ENCODE assay signal across 24 cellular contexts in genomic region chr22:22378446-22379415, GRCh38.
DNase-seq lines count a peak whose midpoint lies in the region; ATAC-seq and TF ChIP-seq lines count a peak whose summit lies in the region.
"Had no signal": no experiment of that assay in that cellular context is flagged by ENCODE, and none has a peak within 500 bp of the region (broad histone marks: within the 10 kb centered on the region; RNA-seq: fewer than 3 reads in every experiment).

No MANE protein-coding gene starts in this region.

- peaks cover 13% of the 10 kb centered on the region for H3K79me2 ChIP-seq in DOHH2 (ENCODE audit: control insufficient read depth, low read length)
- no peaks in the 10 kb centered on the region for H3K79me2 ChIP-seq in OCI-LY7 (ENCODE audit: insufficient read depth, low read depth, low read length)

- POLR2A ChIA-PET in OCI-LY7 (lab: Charles Lee) (interaction anchor here (0.6 to 5.6 kb wide), 8 partner anchors 10 to 209 kb away, joined by 3 to 40 read pairs (median 3); no protein-coding TSS in a partner anchor), WTC11 (lab: Charles Lee) (no interaction called here)

- H3K4me2 ChIP-seq in DOHH2 (ENCODE audit: low read length) (peak overlapping the region; percentile 99), OCI-LY7 (ENCODE audit: low read length) (peak overlapping the region; percentile 76)
- H3K4me2 ChIP-seq: A549, KMS-11 had no signal

- no peaks in the 10 kb centered on the region for H3K36me3 Mint-ChIP-seq in memory B cell
- no peaks in the 10 kb centered on the region for H3K36me3 Mint-ChIP-seq in stimulated activated memory B cell treated with anti-CD40 and anti-IgM and Interleukin-4, amounts not matched to agents 10 μg/mL and 1 μg/mL and 100 μg/mL, for 72 hours
- H3K36me3 Mint-ChIP-seq in WTC11, result no peaks in the 10 kb centered on the region
- H3K36me3 Mint-ChIP-seq: CD14-positive monocyte; CD8-positive, alpha-beta memory T cell had no signal

- H3K9me3 ChIP-seq in DOHH2 (ENCODE audit: control insufficient read depth, insufficient read depth, low read length), result no peaks in the 10 kb centered on the region
- no peaks in the 10 kb centered on the region for H3K9me3 ChIP-seq in OCI-LY7 (ENCODE audit: low read length)
- H3K9me3 ChIP-seq in adrenal gland (replicated peaks in 1 of 3), result no peaks in the 10 kb centered on the region
- H3K9me3 ChIP-seq: A549 had no signal

- WGBS in adrenal gland, 4 donors, result 68 to 79% (median 77%) methylated on average over 8 of the region's 8 CpGs

- peaks cover 98% of the 10 kb centered on the region for H3K4me1 ChIP-seq in DOHH2 (ENCODE audit: control insufficient read depth, low read length)
- peaks cover 97% of the 10 kb centered on the region for H3K4me1 ChIP-seq in OCI-LY7 (ENCODE audit: insufficient read depth, low read length, poor library complexity, severe bottlenecking)
- no peaks in the 10 kb centered on the region for H3K4me1 ChIP-seq in adrenal gland (replicated peaks in 1 of 2)
- H3K4me1 ChIP-seq: A549 had no signal

- H3K4me3 ChIP-seq in DOHH2 (ENCODE audit: low read length) (peak overlapping the region; percentile 79), OCI-LY7 (ENCODE audit: low read depth, low read length, poor library complexity, severe bottlenecking) (peak overlapping the region; percentile 49), adrenal gland (no peak overlapping the region)
- H3K4me3 ChIP-seq: A549 had no signal

- H3K27ac ChIP-seq in DOHH2 (ENCODE audit: low read depth, low read length) (peak overlapping the region; percentile 93), OCI-LY7 (ENCODE audit: low read depth, low read length, poor library complexity, severe bottlenecking) (peak overlapping the region; percentile 70), adrenal gland (no peak overlapping the region)
- H3K27ac ChIP-seq: A549, KMS-11, RWPE1 had no signal

- TF ChIP-seq CTCF in DOHH2 (IDR thresholded peaks at IDR 0.05; ENCODE audit: low read depth, low read length, poor library complexity, severe bottlenecking) (peak; percentile 13), OCI-LY7 (conservative IDR thresholded peaks at IDR 0.05; ENCODE audit: low read length) (no peak), WTC11 (IDR thresholded peaks at IDR 0.05) (no peak), adrenal gland (IDR thresholded peaks at IDR 0.05) (no peak)

- intact Hi-C loops in OCI-LY7 (cut with micrococcal nuclease; ENCODE audit: unreplicated experiment), result loop anchor here (5.0 kb wide), 1 partner anchor 209 kb away; no protein-coding TSS in a partner anchor
- intact Hi-C loops in adrenal gland (cut with DNase I), result no loop called here

- H3K9me2 ChIP-seq in DOHH2 (replicated peaks; ENCODE audit: control insufficient read depth, low read length) (no peaks in the 10 kb centered on the region), OCI-LY7 (ENCODE audit: insufficient read depth, low read length) (no peaks in the 10 kb centered on the region)

- peak overlapping the region; percentile 83; the same call in 1 of the 2 replicates for H2AFZ ChIP-seq in OCI-LY7 (ENCODE audit: low read length)

- peaks cover 43% of the 10 kb centered on the region for H3F3A ChIP-seq in DOHH2 (ENCODE audit: control insufficient read depth, insufficient read depth)

- H3K27me3 Mint-ChIP-seq in memory B cell (no peaks in the 10 kb centered on the region), WTC11 (ENCODE audit: low read depth) (peaks cover 100% of the 10 kb centered on the region)
- H3K27me3 Mint-ChIP-seq in stimulated activated memory B cell treated with anti-CD40 and anti-IgM and Interleukin-4, amounts not matched to agents 10 μg/mL and 1 μg/mL and 100 μg/mL, for 72 hours, result no peaks in the 10 kb centered on the region

- DNase-seq in OCI-LY7 (ENCODE audit: low spot score) (no peak), memory B cell (ENCODE audit: low spot score in 2 of 2) (no peak), WTC11 (ENCODE audit: low spot score) (no peak), inferior parietal cortex (ENCODE audit: extremely low spot score) (no peak), adrenal gland (no peak)
- DNase-seq: AML-193; Calu3; CD8-positive, alpha-beta memory T cell; DMS79 treated with DMSO at 0.1 percent for 48 hours; MM.1S; NCI-H2029 treated with DMSO at 0.1 percent for 48 hours; NCI-H446 treated with DMSO at 0.1 percent for 48 hours; NCI-H526; NCI-H82; NK-92 treated with Interleukin-12 subunit alpha and Interleukin-12 subunit beta, amount 100 ng/mL, for 24 hours; SHP77 treated with DMSO at 0.1 percent for 48 hours had no signal

- CTCF ChIA-PET in OCI-LY7 (lab: Charles Lee; ENCODE audit: unreplicated experiment), result interaction anchor here (0.6 to 1.9 kb wide), 3 partner anchors 18 to 84 kb away, joined by 3 to 5 read pairs (median 3); no protein-coding TSS in a partner anchor
- CTCF ChIA-PET in WTC11 (lab: Charles Lee), result interaction anchor here (0.7 to 2.5 kb wide), 6 partner anchors 36 to 391 kb away, joined by 3 to 11 read pairs (median 6); no protein-coding TSS in a partner anchor

- no peak overlapping the region for H3K4me3 Mint-ChIP-seq in memory B cell
- peak overlapping the region; percentile 17 for H3K4me3 Mint-ChIP-seq in stimulated activated memory B cell treated with anti-CD40 and anti-IgM and Interleukin-4, amounts not matched to agents 10 μg/mL and 1 μg/mL and 100 μg/mL, for 72 hours
- no peak overlapping the region for H3K4me3 Mint-ChIP-seq in WTC11
- H3K4me3 Mint-ChIP-seq: CD14-positive monocyte; CD8-positive, alpha-beta memory T cell had no signal

- H3K9me3 Mint-ChIP-seq in memory B cell (no peaks in the 10 kb centered on the region), WTC11 (no peaks in the 10 kb centered on the region)
- no peaks in the 10 kb centered on the region for H3K9me3 Mint-ChIP-seq in stimulated activated memory B cell treated with anti-CD40 and anti-IgM and Interleukin-4, amounts not matched to agents 10 μg/mL and 1 μg/mL and 100 μg/mL, for 72 hours
- H3K9me3 Mint-ChIP-seq: CD8-positive, alpha-beta memory T cell had no signal

- peaks cover 4% of the 10 kb centered on the region for H3K36me3 ChIP-seq in DOHH2 (ENCODE audit: control insufficient read depth, low read length)
- H3K36me3 ChIP-seq in OCI-LY7 (ENCODE audit: insufficient read depth, low read length), result no peaks in the 10 kb centered on the region
- no peaks in the 10 kb centered on the region for H3K36me3 ChIP-seq in adrenal gland (replicated peaks in 1 of 2)

- H4K20me1 ChIP-seq in DOHH2 (ENCODE audit: control insufficient read depth, insufficient read depth, low read depth, low read length) (no peaks in the 10 kb centered on the region), OCI-LY7 (ENCODE audit: insufficient read depth, low read length) (no peaks in the 10 kb centered on the region)

- ATAC-seq in memory B cell (ENCODE audit: low read depth) (no peak), WTC11 (no peak)
- no peak for ATAC-seq in stimulated activated memory B cell treated with anti-CD40 and anti-IgM and Interleukin-4, amounts not matched to agents 10 μg/mL and 1 μg/mL and 100 μg/mL, for 72 hours
- ATAC-seq: A549, HCT116, Panc1 had no signal

- no TSS peak for BruUV-seq in OCI-LY7 (replicated peaks; lab: Mats Ljungman, UMichigan)

- H3K4me1 Mint-ChIP-seq in memory B cell (peaks cover 74% of the 10 kb centered on the region), WTC11 (no peaks in the 10 kb centered on the region)
- peaks cover 87% of the 10 kb centered on the region for H3K4me1 Mint-ChIP-seq in stimulated activated memory B cell treated with anti-CD40 and anti-IgM and Interleukin-4, amounts not matched to agents 10 μg/mL and 1 μg/mL and 100 μg/mL, for 72 hours
- H3K4me1 Mint-ChIP-seq: CD8-positive, alpha-beta memory T cell had no signal

- H3K27me3 ChIP-seq in DOHH2 (ENCODE audit: control insufficient read depth, low read length) (no peaks in the 10 kb centered on the region), adrenal gland (no peaks in the 10 kb centered on the region)

- H3K27ac Mint-ChIP-seq in memory B cell (peak overlapping the region; percentile 52), WTC11 (no peak overlapping the region)
- peak overlapping the region; percentile 83 for H3K27ac Mint-ChIP-seq in stimulated activated memory B cell treated with anti-CD40 and anti-IgM and Interleukin-4, amounts not matched to agents 10 μg/mL and 1 μg/mL and 100 μg/mL, for 72 hours
- H3K27ac Mint-ChIP-seq: CD14-positive monocyte had no signal

- no peak for TF ChIP-seq POLR2A in adrenal gland (IDR thresholded peaks at IDR 0.05)

TF ChIP-seq in WTC11, 78 proteins besides CTCF, POLR2A, EP300 and RAD21 (continues in another document):
- TF ChIP-seq TP53 (CRISPR knock-in tag; IDR thresholded peaks at IDR 0.05) (no peak), ZNF121 (CRISPR knock-in tag; IDR thresholded peaks at IDR 0.05) (no peak), ZNF416 (CRISPR knock-in tag; IDR thresholded peaks at IDR 0.05) (no peak), ZNF219 (CRISPR knock-in tag; IDR thresholded peaks at IDR 0.05; ENCODE audit: borderline replicate concordance) (no peak), FOXP1 (CRISPR knock-in tag; IDR thresholded peaks at IDR 0.05; ENCODE audit: borderline replicate concordance) (no peak), GRHL2 (CRISPR knock-in tag; IDR thresholded peaks at IDR 0.05; ENCODE audit: insufficient replicate concordance, severe bottlenecking) (no peak), NR2C2 (CRISPR knock-in tag; IDR thresholded peaks at IDR 0.05) (no peak), ZNF232 (CRISPR knock-in tag; IDR thresholded peaks at IDR 0.05) (no peak), MXD4 (CRISPR knock-in tag; IDR thresholded peaks at IDR 0.05; ENCODE audit: borderline replicate concordance) (no peak), HMGA2 (CRISPR knock-in tag; IDR thresholded peaks at IDR 0.05) (no peak), NR3C1 (CRISPR knock-in tag; conservative IDR thresholded peaks at IDR 0.05; ENCODE audit: low read depth) (no peak), FOXK1 (CRISPR knock-in tag; IDR thresholded peaks at IDR 0.05) (no peak), ZNF671 (CRISPR knock-in tag; IDR thresholded peaks at IDR 0.05) (no peak), SP1 (CRISPR knock-in tag; conservative IDR thresholded peaks at IDR 0.05) (no peak)
- TF ChIP-seq, protein P1, sequence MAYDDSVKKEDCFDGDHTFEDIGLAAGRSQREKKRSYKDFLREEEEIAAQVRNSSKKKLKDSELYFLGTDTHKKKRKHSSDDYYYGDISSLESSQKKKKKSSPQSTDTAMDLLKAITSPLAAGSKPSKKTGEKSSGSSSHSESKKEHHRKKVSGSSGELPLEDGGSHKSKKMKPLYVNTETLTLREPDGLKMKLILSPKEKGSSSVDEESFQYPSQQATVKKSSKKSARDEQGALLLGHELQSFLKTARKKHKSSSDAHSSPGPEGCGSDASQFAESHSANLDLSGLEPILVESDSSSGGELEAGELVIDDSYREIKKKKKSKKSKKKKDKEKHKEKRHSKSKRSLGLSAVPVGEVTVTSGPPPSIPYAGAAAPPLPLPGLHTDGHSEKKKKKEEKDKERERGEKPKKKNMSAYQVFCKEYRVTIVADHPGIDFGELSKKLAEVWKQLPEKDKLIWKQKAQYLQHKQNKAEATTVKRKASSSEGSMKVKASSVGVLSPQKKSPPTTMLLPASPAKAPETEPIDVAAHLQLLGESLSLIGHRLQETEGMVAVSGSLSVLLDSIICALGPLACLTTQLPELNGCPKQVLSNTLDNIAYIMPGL (CRISPR knock-in tag; IDR thresholded peaks at IDR 0.05), result no peak

Comparison
In these comparisons a context has a peak if more than half of its experiments do, and no peak if none do; other contexts are left out.
1. H3K27ac ChIP-seq: peak in DOHH2 (single experiment) and OCI-LY7 (single experiment); none in adrenal gland (0 of 5).
2. H3K4me3 ChIP-seq: peak in DOHH2 (single experiment) and OCI-LY7 (single experiment); none in adrenal gland (0 of 4).